22 cellular contexts compared by ENCODE assay signal in genomic region chr19:33519416-33519815, GRCh38.
"Had no signal": no experiment of that assay in that cellular context is flagged by ENCODE, and none has a peak within 500 bp of the region (broad histone marks: within the 10 kb centered on the region; RNA-seq: fewer than 3 reads in every experiment).

No MANE protein-coding gene starts in this region.

- ATAC-seq: activated CD4-positive, CD25-positive, alpha-beta regulatory T cell treated with anti-CD3 and anti-CD28 coated beads, Interleukin-2, amount 50 U/mL, for 24 hours; activated naive CD4-positive, alpha-beta T cell treated with anti-CD3 and anti-CD28 coated beads, Interleukin-2, amount 50 U/mL, for 72 hours; esophagus mucosa; left cardiac atrium; psoas muscle; right cardiac atrium had no signal

- H3K27me3 Mint-ChIP-seq: type B pancreatic cell had no signal

- FAIRE-seq: frontal cortex had no signal

- H3K9me3 Mint-ChIP-seq: activated CD4-positive, alpha-beta memory T cell treated with anti-CD3 and anti-CD28 coated beads, Interleukin-2, amount 10 ng/mL, durations not matched to agents 7 days and 5 days; activated CD4-positive, alpha-beta T cell treated with anti-CD3 and anti-CD28 coated beads, Interleukin-2, amount 10 ng/mL, durations not matched to agents 24 days and 14 days; activated naive CD4-positive, alpha-beta T cell treated with anti-CD3 and anti-CD28 coated beads, Interleukin-2, amount 50 U/mL, for 72 hours; brain; neural progenitor cell; T-helper 2 cell treated with Interferon-gamma antibody and Interleukin-4, amounts not matched to agents 5 μg/mL and 100 μg/mL, for 36 hours; type B pancreatic cell had no signal

- DNase-seq: activated CD4-positive, alpha-beta memory T cell treated with anti-CD3 and anti-CD28 coated beads, Interleukin-2, amount 10 ng/mL, durations not matched to agents 7 days and 5 days; activated CD4-positive, alpha-beta T cell treated with anti-CD3 and anti-CD28 coated beads, Interleukin-2, amount 10 ng/mL, durations not matched to agents 24 days and 14 days; activated gamma-delta T cell treated with Interleukin-2 at 50 U/mL for 16 hours; aorta; dermis blood vessel endothelial cell; effector memory CD4-positive, alpha-beta T cell; hypothalamus; left cardiac atrium; psoas muscle; stimulated activated CD4-positive, alpha-beta T cell treated with anti-CD3 and anti-CD28 coated beads, Interleukin-1b, Interleukin-23, amount 100 ng/mL, for 48 hours; testis had no signal

- H3K36me3 ChIP-seq: neural progenitor cell, vagina had no signal

- H3K9ac ChIP-seq: neural progenitor cell had no signal

- H3K36me3 Mint-ChIP-seq: activated naive CD4-positive, alpha-beta T cell treated with anti-CD3 and anti-CD28 coated beads, Interleukin-2, amount 50 U/mL, for 72 hours; brain; neural progenitor cell had no signal

- H3K27ac ChIP-seq: psoas muscle, testis, vagina, VCaP had no signal

- H3K27me3 ChIP-seq: neural progenitor cell, testis, vagina had no signal

- H3K4me3 ChIP-seq: neural progenitor cell, psoas muscle, testis, vagina had no signal

- H3K27ac Mint-ChIP-seq: activated CD4-positive, alpha-beta memory T cell treated with anti-CD3 and anti-CD28 coated beads, Interleukin-2, amount 10 ng/mL, durations not matched to agents 7 days and 5 days; activated CD4-positive, alpha-beta T cell treated with anti-CD3 and anti-CD28 coated beads, Interleukin-2, amount 10 ng/mL, durations not matched to agents 24 days and 14 days; activated naive CD4-positive, alpha-beta T cell treated with anti-CD3 and anti-CD28 coated beads, Interleukin-2, amount 50 U/mL, for 72 hours; brain; neural progenitor cell; T-helper 2 cell treated with Interferon-gamma antibody and Interleukin-4, amounts not matched to agents 5 μg/mL and 100 μg/mL, for 36 hours had no signal

- H3K9me3 ChIP-seq: psoas muscle, testis, vagina had no signal

- H3K4me3 Mint-ChIP-seq: T-helper 2 cell treated with Interferon-gamma antibody and Interleukin-4, amounts not matched to agents 5 μg/mL and 100 μg/mL, for 36 hours had no signal

- H2AFZ ChIP-seq: neural progenitor cell had no signal
